ENCODE assay signal across 8 cellular contexts in the genomic region with DNA sequence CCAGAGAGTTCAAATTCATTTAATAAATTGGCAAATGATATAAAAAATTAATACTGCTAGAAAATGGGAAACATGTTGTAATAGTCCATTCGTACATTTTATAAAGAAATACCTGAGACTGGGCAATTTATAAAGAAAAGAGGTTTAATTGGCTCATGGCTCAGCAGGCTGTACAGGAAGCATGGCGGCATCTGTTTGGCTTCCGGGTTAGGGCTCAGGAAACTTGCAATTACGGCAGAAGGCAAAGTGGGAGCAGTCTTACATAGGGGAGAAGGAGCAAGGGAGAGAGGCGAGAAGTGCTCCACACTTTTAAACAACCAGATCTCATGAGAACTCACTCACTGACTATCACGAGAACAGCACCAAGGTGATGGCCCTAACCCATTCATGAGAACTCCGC.
"Had no signal": no experiment of that assay in that cellular context is flagged by ENCODE, and none has a peak within 500 bp of the region (broad histone marks: within the 10 kb centered on the region; RNA-seq: fewer than 3 reads in every experiment).

No MANE protein-coding gene starts in this region.

- FAIRE-seq: G401.6, GM12878, GM12891, GM12892, GM18507, GM19239 had no signal

- H3K4me3 ChIP-seq: GM12878 had no signal

- ATAC-seq: GM12878 had no signal

- DNase-seq: GDM1, GF-D8 had no signal
